Comparison of ENCODE assay signal across 14 cellular contexts in genomic region chr3:149934524-149934923, GRCh38. TPM values are rescaled to one million over a fixed set of nuclear protein-coding genes. Genes with fewer than 3 reads are reported as not detected.
DNase-seq lines count a peak whose midpoint lies in the region; ATAC-seq and TF ChIP-seq lines count a peak whose summit lies in the region.
"Had no signal": no experiment of that assay in that cellular context is flagged by ENCODE, and none has a peak within 500 bp of the region (broad histone marks: within the 10 kb centered on the region; RNA-seq: fewer than 3 reads in every experiment).

No MANE protein-coding gene starts in this region.

- H3K4me1 Mint-ChIP-seq in T-cell, result peaks cover 17 to 30% (median 23%) of the 10 kb centered on the region in 3 donors

- peaks cover 13% of the 10 kb centered on the region for H3K4me1 ChIP-seq in lower lobe of right lung
- H3K4me1 ChIP-seq: BLaER1 had no signal

- DNase-seq in AG08395 (ENCODE audit: low spot score) (peak; percentile 45), M059J (ENCODE audit: low read depth) (peak; percentile 18), epithelial cell of esophagus (ENCODE audit: low read depth) (peak; percentile 63), lower lobe of right lung (no peak), NAMALWA (ENCODE audit: low spot score) (no peak), DMS79 treated with DMSO at 0.1 percent for 48 hours (lab: John Stamatoyannopoulos, UW) (no peak), T-cell (no peak)
- DNase-seq: activated CD4-positive, alpha-beta T cell treated with anti-CD3 and anti-CD28 coated beads for 48 hours; activated naive CD4-positive, alpha-beta T cell; hypothalamus; NCI-H748 treated with DMSO at 0.1 percent for 48 hours had no signal

- peaks cover 0 to 11% (median 5%) of the 10 kb centered on the region in 3 donors for H3K9me3 Mint-ChIP-seq in T-cell

- no peak overlapping the region for H3K27ac Mint-ChIP-seq in T-cell

- intact Hi-C loops in lower lobe of right lung (cut with DNase I), result no loop called here

- H3K27ac ChIP-seq in lower lobe of right lung, result no peak overlapping the region
- H3K27ac ChIP-seq: BLaER1, skin epidermis had no signal

- H3K4me3 ChIP-seq in epithelial cell of esophagus (ENCODE audit: low read length) (no peak overlapping the region), lower lobe of right lung (no peak overlapping the region)
- H3K4me3 ChIP-seq: BLaER1, skin epidermis had no signal

- CTCF ChIA-PET in T-cell (lab: Charles Lee), result no interaction called here

- H3K36me3 Mint-ChIP-seq in T-cell, result peaks cover 45% of the 10 kb centered on the region

- ATAC-seq in lower lobe of right lung (peak; percentile 82 to 83), HG03521 (IDR thresholded peaks at IDR 0.05; ENCODE audit: unreplicated experiment) (no peak), T-cell (replicated peaks in 1 of 4) (no peak)

- no peak overlapping the region for H3K4me3 Mint-ChIP-seq in T-cell

- TF ChIP-seq CTCF in epithelial cell of esophagus (IDR thresholded peaks at IDR 0.05; ENCODE audit: insufficient read depth, low read depth, low read length, missing control alignments) (no peak), lower lobe of right lung (IDR thresholded peaks at IDR 0.05) (no peak)

- peaks cover 2% of the 10 kb centered on the region for H3K36me3 ChIP-seq in lower lobe of right lung

- no peaks in the 10 kb centered on the region for H3K27me3 ChIP-seq in lower lobe of right lung (ENCODE audit: low read depth)
- H3K27me3 ChIP-seq: BLaER1 had no signal

- no peaks in the 10 kb centered on the region for H3K27me3 Mint-ChIP-seq in T-cell

- H3K9me3 ChIP-seq in lower lobe of right lung, result no peaks in the 10 kb centered on the region

- POLR2A ChIA-PET in T-cell (lab: Charles Lee), result no interaction called here

RNA-seq across cellular contexts. Expression of gene PFN2, which starts 36.2 kb away (rescaled TPM):
- total RNA-seq in M059J (2014; rRNA removed; shearing (Covaris generic)), result 393 and 470 TPM in 2 replicates
- 28.5 TPM for total RNA-seq in lower lobe of right lung
- total RNA-seq in T-cell, result 10 to 100 TPM in 2 of 5 donors, 1 to 10 TPM in 3; 7.4 to 12.9 (median 9.4) TPM

Comparison
In these comparisons a context has a peak if more than half of its experiments do, and no peak if none do; other contexts are left out.
1. DNase-seq: peak in AG08395 (single experiment), M059J (single experiment) and epithelial cell of esophagus (single experiment); none in lower lobe of right lung (single experiment), NAMALWA (single experiment), DMS79 treated with DMSO at 0.1 percent for 48 hours (single experiment) and T-cell (0 of 34).
2. ATAC-seq: peak in lower lobe of right lung (2 of 2); none in HG03521 (single experiment) and T-cell (0 of 4).
3. RNA of gene PFN2, which starts 36.2 kb away (total RNA-seq): 393 to 470 TPM in M059J; 28.5 TPM in lower lobe of right lung (single experiment) and 7.4 to 12.9 TPM in T-cell; every median in the first group is over 10 times any median in the second.